ENCODE assay signal across 8 cellular contexts in genomic region chr5:107456281-107456715, GRCh38.
DNase-seq lines count a peak whose midpoint lies in the region; ATAC-seq and TF ChIP-seq lines count a peak whose summit lies in the region.
"Had no signal": no experiment of that assay in that cellular context is flagged by ENCODE, and none has a peak within 500 bp of the region (broad histone marks: within the 10 kb centered on the region; RNA-seq: fewer than 3 reads in every experiment).

No MANE protein-coding gene starts in this region.

- no peak for TF ChIP-seq CTCF in omental fat pad (IDR thresholded peaks at IDR 0.05)
- TF ChIP-seq CTCF in colonic mucosa (IDR thresholded peaks at IDR 0.05), result no peak

- intact Hi-C loops in colonic mucosa (cut with DNase I), result no loop called here

- H3K4me1 Mint-ChIP-seq in activated T-cell treated with anti-CD3 and anti-CD28 coated beads, Interleukin-2, amount 50 U/mL, for 4 hours (ENCODE audit: low read depth), result no peaks in the 10 kb centered on the region

- peak; percentile 76 for ATAC-seq in GM19395 (IDR thresholded peaks at IDR 0.05; ENCODE audit: unreplicated experiment)
- peak; percentile 70 for ATAC-seq in HG02938 (IDR thresholded peaks at IDR 0.05; ENCODE audit: unreplicated experiment)
- peak; percentile 7 for ATAC-seq in omental fat pad (ENCODE audit: low FRiP score)
- no peak for ATAC-seq in activated T-cell treated with anti-CD3 and anti-CD28 coated beads, Interleukin-2, amount 50 U/mL, for 4 hours

- peak; percentile 90 for DNase-seq in NCI-H2171 treated with DMSO at 0.1 percent for 48 hours (lab: John Stamatoyannopoulos, UW)
- no peak for DNase-seq in omental fat pad (ENCODE audit: low spot score)
- no peak for DNase-seq in activated T-cell treated with anti-CD3 and anti-CD28 coated beads, Interleukin-2, amount 50 U/mL, for 4 hours
- no peak for DNase-seq in colonic mucosa
- no peak for DNase-seq in stimulated activated CD4-positive, alpha-beta T cell treated with anti-CD3 and anti-CD28 coated beads, Interleukin-4, amount 100 ng/mL, for 1 hour
- DNase-seq: activated effector memory CD4-positive, alpha-beta T cell treated with Interleukin-2 at 50 U/mL for 16 hours had no signal

- no peaks in the 10 kb centered on the region for H3K9me3 ChIP-seq in colonic mucosa

- H3K36me3 Mint-ChIP-seq in activated T-cell treated with anti-CD3 and anti-CD28 coated beads, Interleukin-2, amount 50 U/mL, for 4 hours (ENCODE audit: insufficient read depth), result no peaks in the 10 kb centered on the region

- H3K4me3 Mint-ChIP-seq in activated T-cell treated with anti-CD3 and anti-CD28 coated beads, Interleukin-2, amount 50 U/mL, for 4 hours, result no peak overlapping the region

- no peak overlapping the region for H3K4me3 ChIP-seq in colonic mucosa

- H3K27ac ChIP-seq in colonic mucosa, result no peak overlapping the region

- no peaks in the 10 kb centered on the region for H3K27me3 Mint-ChIP-seq in activated T-cell treated with anti-CD3 and anti-CD28 coated beads, Interleukin-2, amount 50 U/mL, for 4 hours (ENCODE audit: low read depth)

- H3K9me3 Mint-ChIP-seq in activated T-cell treated with anti-CD3 and anti-CD28 coated beads, Interleukin-2, amount 50 U/mL, for 4 hours, result peaks cover 6% of the 10 kb centered on the region

- no peaks in the 10 kb centered on the region for H3K36me3 ChIP-seq in colonic mucosa

- H3K9ac ChIP-seq in colonic mucosa (ENCODE audit: low read depth in 2 of 2, low read length in 2 of 2), result no peak overlapping the region

- H3K27me3 ChIP-seq in colonic mucosa, result no peaks in the 10 kb centered on the region

- H3K4me1 ChIP-seq in colonic mucosa, result no peaks in the 10 kb centered on the region

Comparison
In these comparisons a context has a peak if more than half of its experiments do, and no peak if none do; other contexts are left out.
1. ATAC-seq: peak in GM19395 (single experiment), HG02938 (single experiment) and omental fat pad (single experiment); none in activated T-cell treated with anti-CD3 and anti-CD28 coated beads, Interleukin-2, amount 50 U/mL, for 4 hours (0 of 2).